ENCODE assay signal across 23 cellular contexts in the genomic region with DNA sequence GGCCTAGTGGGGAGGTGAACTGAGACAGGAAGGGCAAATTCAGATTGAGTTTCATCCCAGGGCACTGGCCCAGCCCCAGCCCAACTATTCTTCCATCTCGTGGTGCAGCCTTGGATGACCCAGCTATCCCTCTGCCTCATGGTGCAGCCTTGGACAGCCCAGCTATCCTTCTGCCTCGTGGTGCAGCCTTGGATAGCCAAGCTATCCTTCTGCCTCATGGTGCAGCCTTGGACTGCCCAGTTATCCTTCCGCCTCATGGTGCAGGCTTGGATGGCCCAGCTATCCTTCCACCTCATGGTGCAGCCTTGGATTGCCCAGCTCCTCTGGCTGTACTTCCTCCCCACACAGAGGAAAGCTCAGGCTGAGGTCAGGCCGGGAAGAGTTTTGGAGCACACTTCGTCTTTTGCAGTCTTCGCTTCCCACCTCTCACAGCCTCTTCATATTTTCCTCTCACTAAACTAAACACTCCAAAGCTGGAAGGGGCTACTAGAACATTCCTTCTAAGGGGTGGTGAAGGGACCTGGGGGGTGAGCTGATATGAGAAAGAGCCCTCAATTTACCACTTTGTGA.
A peak's percentile ranks its signal among the peaks of the same experiment; 100 is the strongest.
DNase-seq lines count a peak whose midpoint lies in the region; ATAC-seq and TF ChIP-seq lines count a peak whose summit lies in the region.
"Had no signal": no experiment of that assay in that cellular context is flagged by ENCODE, and none has a peak within 500 bp of the region (broad histone marks: within the 10 kb centered on the region; RNA-seq: fewer than 3 reads in every experiment).

No MANE protein-coding gene starts in this region.

- no peak overlapping the region for H2AFZ ChIP-seq in GM23338

- DNase-seq in activated naive CD4-positive, alpha-beta T cell treated with anti-CD3 and anti-CD28 coated beads for 36 hours = peak; percentile 20
- no peak for DNase-seq in activated naive CD4-positive, alpha-beta T cell treated with anti-CD3 and anti-CD28 coated beads, Interleukin-2, amount 50 U/mL, for 16 hours
- DNase-seq in choroid plexus epithelial cell (ENCODE audit: low read depth) = peak; percentile 1
- DNase-seq in GM23338 (ENCODE audit: low spot score) = no peak
- no peak for DNase-seq in kidney glomerular epithelial cell (lab: John Stamatoyannopoulos, UW)
- no peak for DNase-seq in medulla oblongata (ENCODE audit: extremely low spot score)
- DNase-seq: ACHN; AML-193; BE2C; CD4-positive, alpha-beta T cell; CD8-positive, alpha-beta memory T cell; DMS 273 treated with DMSO at 0.1 percent for 48 hours; DMS79; EL; GDM1; H7; HCEC 1CT; HFFc6 had no signal

- TF ChIP-seq CTCF in HEK293 (tag by site-specific recombination; IDR thresholded peaks at IDR 0.05) = no peak
- no peak for TF ChIP-seq CTCF in choroid plexus epithelial cell (conservative IDR thresholded peaks at IDR 0.05; ENCODE audit: low read depth, low read length)
- TF ChIP-seq CTCF in GM23338 (conservative IDR thresholded peaks at IDR 0.05; ENCODE audit: low read depth in 2 of 2) = no peak

- H3F3A ChIP-seq in GM23338 (replicated peaks; ENCODE audit: low read depth) = no peaks in the 10 kb centered on the region

- H3K36me3 Mint-ChIP-seq in activated naive CD4-positive, alpha-beta T cell treated with anti-CD3 and anti-CD28 coated beads for 36 hours (ENCODE audit: low read depth) = no peaks in the 10 kb centered on the region
- H3K36me3 Mint-ChIP-seq in GM23338 (ENCODE audit: low read depth) = peaks cover 21% of the 10 kb centered on the region
- H3K36me3 Mint-ChIP-seq: CD14-positive monocyte; CD8-positive, alpha-beta memory T cell had no signal

- H3K9me3 Mint-ChIP-seq in activated naive CD4-positive, alpha-beta T cell treated with anti-CD3 and anti-CD28 coated beads for 36 hours = peaks cover 12% of the 10 kb centered on the region
- H3K9me3 Mint-ChIP-seq in GM23338 = peaks cover 77% of the 10 kb centered on the region
- H3K9me3 Mint-ChIP-seq: CD4-positive, alpha-beta T cell had no signal

- no peak overlapping the region for H3K4me3 Mint-ChIP-seq in activated naive CD4-positive, alpha-beta T cell treated with anti-CD3 and anti-CD28 coated beads for 36 hours
- H3K4me3 Mint-ChIP-seq in GM23338 = no peak overlapping the region
- H3K4me3 Mint-ChIP-seq: CD14-positive monocyte; CD4-positive, alpha-beta T cell; CD8-positive, alpha-beta memory T cell; HFFc6 had no signal

- no peaks in the 10 kb centered on the region for H3K27me3 Mint-ChIP-seq in activated naive CD4-positive, alpha-beta T cell treated with anti-CD3 and anti-CD28 coated beads for 36 hours (ENCODE audit: low read depth)
- H3K27me3 Mint-ChIP-seq in GM23338 (ENCODE audit: insufficient read depth, low read depth, poor library complexity) = peaks cover 10% of the 10 kb centered on the region
- H3K27me3 Mint-ChIP-seq: CD4-positive, alpha-beta T cell had no signal

- H3K9ac ChIP-seq in subcutaneous abdominal adipose tissue (ENCODE audit: low read length in 5 of 5) = no peak overlapping the region
- H3K9ac ChIP-seq: BLaER1 treated with 17β-estradiol and CSF1 and Interleukin-3, amounts not matched to agents 10 nM and 100 nM had no signal

- H3K4me3 ChIP-seq in HEK293 (ENCODE audit: low read depth, low read length) (no peak overlapping the region), choroid plexus epithelial cell (ENCODE audit: low read depth, low read length) (no peak overlapping the region), subcutaneous abdominal adipose tissue (ENCODE audit: low read depth in 1 of 5, low read length in 5 of 5) (peak overlapping the region in 4 of 5 donors; percentile 0 to 37 (median 22)), GM23338 (no peak overlapping the region)
- H3K4me3 ChIP-seq: BLaER1 treated with 17β-estradiol and CSF1 and Interleukin-3, amounts not matched to agents 10 nM and 100 nM had no signal

- POLR2A ChIA-PET in HEK293 (lab: Yijun Ruan, JAX) = interaction anchor here (0.6 kb wide), 1 partner anchor 351 kb away, joined by 6 read pairs; no protein-coding TSS in a partner anchor

- H3K27me3 ChIP-seq in subcutaneous abdominal adipose tissue (ENCODE audit: control insufficient read depth in 5 of 5, insufficient read depth in 4 of 5, low read length in 5 of 5) = peaks cover 13 to 41% (median 35%) of the 10 kb centered on the region in 5 donors
- no peaks in the 10 kb centered on the region for H3K27me3 ChIP-seq in GM23338 (ENCODE audit: insufficient read depth)

- H3K79me2 ChIP-seq in GM23338 (replicated peaks; ENCODE audit: insufficient read depth) = no peaks in the 10 kb centered on the region

- H3K9me3 ChIP-seq in HEK293 (ENCODE audit: control insufficient read depth, insufficient read depth, low read depth, low read length) (no peaks in the 10 kb centered on the region), subcutaneous abdominal adipose tissue (ENCODE audit: control insufficient read depth in 5 of 5, low read length in 5 of 5) (peaks cover 4 to 28% (median 23%) of the 10 kb centered on the region in 5 donors)
- H3K9me3 ChIP-seq: BE2C had no signal

- no peaks in the 10 kb centered on the region for H3K4me1 Mint-ChIP-seq in activated naive CD4-positive, alpha-beta T cell treated with anti-CD3 and anti-CD28 coated beads for 36 hours (ENCODE audit: low read depth)
- H3K4me1 Mint-ChIP-seq in GM23338 = no peaks in the 10 kb centered on the region
- H3K4me1 Mint-ChIP-seq: CD14-positive monocyte; CD8-positive, alpha-beta memory T cell had no signal

- no peaks in the 10 kb centered on the region for H3K36me3 ChIP-seq in HEK293 (ENCODE audit: control insufficient read depth in 2 of 2, insufficient read depth in 1 of 2, low read length in 2 of 2)
- H3K36me3 ChIP-seq in subcutaneous abdominal adipose tissue (ENCODE audit: control insufficient read depth in 5 of 5, insufficient read depth in 5 of 5, low read length in 5 of 5) = no peaks in the 10 kb centered on the region
- no peaks in the 10 kb centered on the region for H3K36me3 ChIP-seq in GM23338 (ENCODE audit: insufficient read depth)
- H3K36me3 ChIP-seq: BE2C; BLaER1 treated with 17β-estradiol and CSF1 and Interleukin-3, amounts not matched to agents 10 nM and 100 nM had no signal

- intact Hi-C loops in activated naive CD4-positive, alpha-beta T cell treated with anti-CD3 and anti-CD28 coated beads for 36 hours (cut with micrococcal nuclease) = no loop called here

- no peaks in the 10 kb centered on the region for H4K20me1 ChIP-seq in GM23338 (replicated peaks; ENCODE audit: insufficient read depth)

- no peak overlapping the region for H3K4me2 ChIP-seq in GM23338
- H3K4me2 ChIP-seq: BLaER1 treated with 17β-estradiol and CSF1 and Interleukin-3, amounts not matched to agents 10 nM and 100 nM had no signal

- no peak overlapping the region for H3K27ac Mint-ChIP-seq in activated naive CD4-positive, alpha-beta T cell treated with anti-CD3 and anti-CD28 coated beads for 36 hours
- H3K27ac Mint-ChIP-seq in GM23338 = no peak overlapping the region
- H3K27ac Mint-ChIP-seq: CD14-positive monocyte; CD4-positive, alpha-beta T cell; CD8-positive, alpha-beta memory T cell; HFFc6 had no signal

- no peaks in the 10 kb centered on the region for H3K9me2 ChIP-seq in GM23338 (ENCODE audit: insufficient read depth)

- ATAC-seq in GM23338 = no peak

- H3K4me1 ChIP-seq in HEK293 (ENCODE audit: control insufficient read depth, insufficient read depth, low read length) (no peaks in the 10 kb centered on the region), subcutaneous abdominal adipose tissue (ENCODE audit: control insufficient read depth in 5 of 5, insufficient read depth in 5 of 5, low read length in 5 of 5) (peaks cover 0 to 9% (median 0%) of the 10 kb centered on the region in 5 donors), GM23338 (ENCODE audit: insufficient read depth) (no peaks in the 10 kb centered on the region)
- H3K4me1 ChIP-seq: BE2C had no signal

- H3K27ac ChIP-seq in HEK293 (ENCODE audit: extremely low read depth, low read depth, low read length) = no peak overlapping the region
- H3K27ac ChIP-seq in subcutaneous abdominal adipose tissue (ENCODE audit: low read depth, low read length) = no peak overlapping the region
- H3K27ac ChIP-seq in GM23338 (ENCODE audit: low read depth) = no peak overlapping the region
- H3K27ac ChIP-seq: 22Rv1; BLaER1 treated with 17β-estradiol and CSF1 and Interleukin-3, amounts not matched to agents 10 nM and 100 nM had no signal

- CTCF ChIA-PET in activated naive CD4-positive, alpha-beta T cell treated with anti-CD3 and anti-CD28 coated beads for 36 hours (lab: Charles Lee) = no interaction called here
- CTCF ChIA-PET in HEK293 (lab: Yijun Ruan, JAX) = interaction anchor here (0.7 to 1.4 kb wide), 2 partner anchors 49 to 552 kb away, joined by 3 to 4 read pairs; no protein-coding TSS in a partner anchor

TF ChIP-seq in HEK293, 187 proteins besides CTCF, POLR2A, EP300 and RAD21 (continues in another document):
- no peak for TF ChIP-seq ZNF830 (tag by site-specific recombination; IDR thresholded peaks at IDR 0.05; ENCODE audit: low read depth)

TF ChIP-seq in GM23338, 12 proteins besides CTCF, POLR2A, EP300 and RAD21 (continues in another document):
- TF ChIP-seq ZNF114 (CRISPR knock-in tag; IDR thresholded peaks at IDR 0.05) = no peak
- TF ChIP-seq, protein P1, sequence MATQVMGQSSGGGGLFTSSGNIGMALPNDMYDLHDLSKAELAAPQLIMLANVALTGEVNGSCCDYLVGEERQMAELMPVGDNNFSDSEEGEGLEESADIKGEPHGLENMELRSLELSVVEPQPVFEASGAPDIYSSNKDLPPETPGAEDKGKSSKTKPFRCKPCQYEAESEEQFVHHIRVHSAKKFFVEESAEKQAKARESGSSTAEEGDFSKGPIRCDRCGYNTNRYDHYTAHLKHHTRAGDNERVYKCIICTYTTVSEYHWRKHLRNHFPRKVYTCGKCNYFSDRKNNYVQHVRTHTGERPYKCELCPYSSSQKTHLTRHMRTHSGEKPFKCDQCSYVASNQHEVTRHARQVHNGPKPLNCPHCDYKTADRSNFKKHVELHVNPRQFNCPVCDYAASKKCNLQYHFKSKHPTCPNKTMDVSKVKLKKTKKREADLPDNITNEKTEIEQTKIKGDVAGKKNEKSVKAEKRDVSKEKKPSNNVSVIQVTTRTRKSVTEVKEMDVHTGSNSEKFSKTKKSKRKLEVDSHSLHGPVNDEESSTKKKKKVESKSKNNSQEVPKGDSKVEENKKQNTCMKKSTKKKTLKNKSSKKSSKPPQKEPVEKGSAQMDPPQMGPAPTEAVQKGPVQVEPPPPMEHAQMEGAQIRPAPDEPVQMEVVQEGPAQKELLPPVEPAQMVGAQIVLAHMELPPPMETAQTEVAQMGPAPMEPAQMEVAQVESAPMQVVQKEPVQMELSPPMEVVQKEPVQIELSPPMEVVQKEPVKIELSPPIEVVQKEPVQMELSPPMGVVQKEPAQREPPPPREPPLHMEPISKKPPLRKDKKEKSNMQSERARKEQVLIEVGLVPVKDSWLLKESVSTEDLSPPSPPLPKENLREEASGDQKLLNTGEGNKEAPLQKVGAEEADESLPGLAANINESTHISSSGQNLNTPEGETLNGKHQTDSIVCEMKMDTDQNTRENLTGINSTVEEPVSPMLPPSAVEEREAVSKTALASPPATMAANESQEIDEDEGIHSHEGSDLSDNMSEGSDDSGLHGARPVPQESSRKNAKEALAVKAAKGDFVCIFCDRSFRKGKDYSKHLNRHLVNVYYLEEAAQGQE (IDR thresholded peaks at IDR 0.05; ENCODE audit: unreplicated experiment) = no peak

Comparison
In these comparisons a context has a peak if more than half of its experiments do, and no peak if none do; other contexts are left out.
1. DNase-seq: peak in activated naive CD4-positive, alpha-beta T cell treated with anti-CD3 and anti-CD28 coated beads for 36 hours (single experiment) and choroid plexus epithelial cell (single experiment); none in activated naive CD4-positive, alpha-beta T cell treated with anti-CD3 and anti-CD28 coated beads, Interleukin-2, amount 50 U/mL, for 16 hours (single experiment), GM23338 (single experiment), kidney glomerular epithelial cell (single experiment) and medulla oblongata (single experiment).
2. H3K4me3 ChIP-seq: peak in subcutaneous abdominal adipose tissue (4 of 5); none in HEK293 (single experiment), choroid plexus epithelial cell (single experiment) and GM23338 (single experiment).